In the genomic region with DNA sequence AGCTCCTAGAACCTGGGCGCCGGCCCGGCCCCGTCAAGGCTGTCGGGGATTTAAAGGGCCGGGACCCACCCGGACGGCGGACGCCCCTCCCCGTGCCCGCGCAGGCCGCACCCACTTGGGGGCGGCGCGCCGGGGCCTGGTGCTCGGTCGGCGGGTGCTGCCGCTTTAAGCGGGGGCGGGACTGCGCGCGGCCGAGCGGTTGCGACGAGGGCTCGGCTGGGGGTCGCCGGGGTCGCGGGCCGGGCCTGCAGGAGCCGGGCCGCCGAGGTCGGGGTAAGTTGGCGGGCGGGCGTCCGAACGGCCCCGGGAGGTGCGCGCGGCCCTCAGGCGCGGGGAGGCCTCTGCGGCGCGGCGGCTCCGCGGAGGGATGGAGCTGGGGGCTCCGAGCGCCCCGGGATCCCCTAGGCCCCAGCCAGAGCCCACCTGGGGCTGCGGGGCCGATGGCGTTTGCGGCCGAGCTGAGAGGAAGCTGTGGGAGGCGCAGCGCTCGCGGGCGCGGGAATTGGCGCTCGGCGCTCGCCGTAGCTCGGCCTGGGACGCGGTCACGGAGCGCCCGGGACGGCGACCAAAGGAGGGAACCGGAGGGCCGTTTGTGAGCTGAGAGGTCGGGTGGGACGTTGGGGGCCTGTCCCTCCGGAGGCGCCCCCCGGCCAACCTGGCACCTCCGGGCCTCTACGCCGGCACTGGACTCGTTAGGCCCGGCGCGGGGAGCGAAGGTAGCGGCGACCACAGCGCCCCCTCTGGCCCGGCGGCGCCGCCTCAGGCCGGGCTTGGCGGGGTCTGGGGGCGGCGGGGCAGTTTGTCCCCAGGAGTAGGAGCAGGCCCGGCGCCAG, we compare ENCODE assay signal across 9 cellular contexts. TPM values are rescaled to one million over a fixed set of nuclear protein-coding genes. Genes with fewer than 3 reads are reported as not detected.
DNase-seq lines count a peak whose midpoint lies in the region; ATAC-seq, FAIRE-seq and TF ChIP-seq lines count a peak whose summit lies in the region.
"Had no signal": no experiment of that assay in that cellular context is flagged by ENCODE, and none has a peak within 500 bp of the region (broad histone marks: within the 10 kb centered on the region; RNA-seq: fewer than 3 reads in every experiment).

A gene (plus strand): TSS at position 168 of the 833 bp plus-strand sequence. CDS start 2,619 bp downstream, outside the sequence.

- no peaks in the 10 kb centered on the region for H3K27me3 ChIP-seq in dorsolateral prefrontal cortex

- ATAC-seq in HG02981 (IDR thresholded peaks at IDR 0.05; ENCODE audit: unreplicated experiment), result peak; percentile 68

- no peak for TF ChIP-seq POLR2A in lower leg skin (IDR thresholded peaks at IDR 0.05)

- peak; percentile 72 for FAIRE-seq in GM18507 (lab: Jason Lieb, UNC)
- FAIRE-seq: TTC549 had no signal

- 0% methylated on average over 18 to 24 of the region's 113 CpGs for WGBS in lower leg skin, 2 donors

- TF ChIP-seq CTCF in dorsolateral prefrontal cortex (IDR thresholded peaks at IDR 0.05 in 54 of 56, conservative IDR thresholded peaks at IDR 0.05 in 2 of 56; ENCODE audit: low read depth in 1 of 56, partially characterized antibody in 56 of 56), result peak; percentile 76 to 100 (median 92)
- TF ChIP-seq CTCF in lower leg skin (IDR thresholded peaks at IDR 0.05), result peak in 1 of 3 donors; percentile 23

- H3K27ac ChIP-seq in dorsolateral prefrontal cortex, result peak within 1 kb of the TSS; percentile 74 to 99 (median 93)

- H3K4me3 ChIP-seq in dorsolateral prefrontal cortex (peak within 1 kb of the TSS; percentile 61 to 100 (median 95)), lower leg skin (ENCODE audit: low read depth, poor library complexity, severe bottlenecking) (peak within 1 kb of the TSS; percentile 94)

- in situ Hi-C loops in ACHN (cut with HindIII; ENCODE audit: low pct_ligation_motif_present, low pct_unique_long_range_greater_than_20kb, low sequenced_read_pairs), result no loop called here

- DNase-seq in ACHN, result peak; percentile 83
- peak; percentile 65 for DNase-seq in GM18507 (ENCODE audit: extremely low spot score, insufficient read length, low read depth)
- DNase-seq in NCI-H2227 (lab: John Stamatoyannopoulos, UW; ENCODE audit: unreplicated experiment), result peak; percentile 92
- DNase-seq in activated CD4-positive, alpha-beta T cell treated with anti-CD3 and anti-CD28 coated beads, Interleukin-2, amount 50 U/mL, for 4 hours, result peak; percentile 65 to 70
- peak in 7 of 10 donors; percentile 42 to 81 (median 62) for DNase-seq in dorsolateral prefrontal cortex
- DNase-seq in lower leg skin (ENCODE audit: low spot score in 2 of 2), result peak; percentile 38 to 92
- peak; percentile 75 for DNase-seq in stimulated activated CD4-positive, alpha-beta T cell treated with anti-CD3 and anti-CD28 coated beads, Interleukin-4, amount 100 ng/mL, for 48 hours (ENCODE audit: low read depth in 2 of 2)

- intact Hi-C loops in dorsolateral prefrontal cortex (cut with DNase I), result no loop called here
- intact Hi-C loops in lower leg skin (cut with DNase I; ENCODE audit: low total_unique reads), result no loop called here

RNA-seq across cellular contexts. Expression of the gene that starts here (rescaled TPM):
- 10 to 100 TPM; 35.4 to 72.2 (median 48.9) TPM for total RNA-seq in dorsolateral prefrontal cortex
- 10 to 100 TPM; 46.4 to 69.4 (median 53.0) TPM for total RNA-seq in lower leg skin

Comparison
In these comparisons a context has a peak if more than half of its experiments do, and no peak if none do; other contexts are left out.
1. Peak in every context shown above with its lines: DNase-seq, ATAC-seq, H3K4me3 ChIP-seq and H3K27ac ChIP-seq.